35 cellular contexts compared by ENCODE assay signal in the genomic region with DNA sequence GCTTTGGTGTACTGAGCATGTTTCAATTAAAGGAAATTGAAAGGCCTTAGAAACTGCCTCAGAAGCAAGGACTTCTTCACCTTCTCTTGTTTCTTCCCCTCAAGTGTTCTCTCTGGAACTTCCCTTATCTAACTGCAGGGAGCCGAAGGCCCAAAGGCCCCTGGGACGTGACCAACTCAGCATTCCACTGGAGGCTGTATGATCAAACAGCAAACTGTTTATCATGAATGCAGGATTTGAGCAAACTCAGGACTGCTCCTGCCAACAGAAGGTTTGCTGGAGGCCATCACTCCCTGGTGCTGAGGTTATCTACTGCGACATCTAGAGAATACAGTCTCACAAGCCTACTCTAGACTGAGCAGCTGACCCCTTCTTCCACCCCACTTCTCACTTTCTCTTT. TPM values are rescaled to one million over a fixed set of nuclear protein-coding genes. Genes with fewer than 3 reads are reported as not detected.
"Had no signal": no experiment of that assay in that cellular context is flagged by ENCODE, and none has a peak within 500 bp of the region (broad histone marks: within the 10 kb centered on the region; RNA-seq: fewer than 3 reads in every experiment).

No MANE protein-coding gene starts in this region.

- H3K27me3 ChIP-seq: brain microvascular endothelial cell, thyroid gland had no signal

- DNase-seq: activated CD4-positive, alpha-beta memory T cell treated with anti-CD3 and anti-CD28 coated beads for 36 hours; activated CD4-positive, alpha-beta T cell treated with anti-CD3 and anti-CD28 coated beads, Interleukin-2, amount 10 ng/mL, durations not matched to agents 24 days and 14 days; activated CD4-positive, CD25-positive, alpha-beta regulatory T cell treated with anti-CD3 and anti-CD28 coated beads, Interleukin-2, amount 50 U/mL, for 72 hours; activated CD8-positive, alpha-beta memory T cell treated with anti-CD3 and anti-CD28 coated beads, Interleukin-2, amount 50 U/mL, for 4 hours; activated effector memory CD4-positive, alpha-beta T cell treated with anti-CD3 and anti-CD28 coated beads, Interleukin-2, amount 50 U/mL, for 16 hours; activated naive CD4-positive, alpha-beta T cell treated with anti-CD3 and anti-CD28 coated beads for 36 hours; activated naive CD8-positive, alpha-beta T cell treated with anti-CD3 and anti-CD28 coated beads, Interleukin-2, amount 10 ng/mL, durations not matched to agents 7 days and 5 days; activated T-cell treated with anti-CD3 and anti-CD28 coated beads, Interleukin-2, amount 50 U/mL, for 1 hour; brain microvascular endothelial cell; central memory CD4-positive, alpha-beta T cell; dermis blood vessel endothelial cell; effector CD4-positive, alpha-beta T cell; hippocampal formation; immature natural killer cell; lower lobe of right lung; naive B cell; nephron progenitor cell; nucleus accumbens; pancreas; psoas muscle; sigmoid colon; small intestine; stimulated activated CD4-positive, alpha-beta T cell treated with anti-CD3 and anti-CD28 coated beads, Interleukin-1b, Interleukin-23, amount 100 ng/mL, for 48 hours; stimulated activated CD4-positive, alpha-beta T cell treated with anti-CD3 and anti-CD28 coated beads, Interleukin-4, amount 100 ng/mL, for 4 hours; stimulated activated CD8-positive, alpha-beta memory T cell treated with anti-CD3 and anti-CD28 coated beads, Interleukin-4, amount 100 ng/mL, for 48 hours; stimulated activated naive CD8-positive, alpha-beta T cell treated with anti-CD3 and anti-CD28 coated beads, Interleukin-15, amount 100 ng/mL, for 72 hours; substantia nigra; T-helper 2 cell; thyroid gland had no signal

- H3K27ac ChIP-seq: brain microvascular endothelial cell, epithelial cell of prostate, lower lobe of right lung, pancreas, psoas muscle, sigmoid colon, thyroid gland had no signal

- H3K9me3 ChIP-seq: lower lobe of right lung, pancreas, psoas muscle, sigmoid colon, thyroid gland had no signal

- H3K4me3 ChIP-seq: lower lobe of right lung, pancreas, psoas muscle, sigmoid colon, thyroid gland had no signal

- H3K4me1 ChIP-seq: lower lobe of right lung, pancreas, psoas muscle, thyroid gland had no signal

- ATAC-seq: lower lobe of right lung; pancreas; psoas muscle; stimulated activated memory B cell treated with anti-CD40 and anti-IgM and Interleukin-4, amounts not matched to agents 10 μg/mL and 1 μg/mL and 100 μg/mL, for 72 hours; stimulated activated naive CD8-positive, alpha-beta T cell treated with anti-CD3 and anti-CD28 coated beads, Interleukin-15, amount 100 ng/mL, for 72 hours had no signal

- H3K36me3 ChIP-seq: brain microvascular endothelial cell, lower lobe of right lung, pancreas, sigmoid colon, thyroid gland had no signal

RNA-seq across cellular contexts. Expression of a gene that starts 4.8 kb away (rescaled TPM):
- total RNA-seq: activated CD4-positive, alpha-beta memory T cell treated with anti-CD3 and anti-CD28 coated beads for 36 hours; activated CD4-positive, alpha-beta T cell treated with anti-CD3 and anti-CD28 coated beads, Interleukin-2, amount 10 ng/mL, durations not matched to agents 24 days and 14 days; activated CD8-positive, alpha-beta memory T cell treated with anti-CD3 and anti-CD28 coated beads for 36 hours; activated naive CD4-positive, alpha-beta T cell treated with anti-CD3 and anti-CD28 coated beads for 36 hours; activated naive CD8-positive, alpha-beta T cell treated with anti-CD3 and anti-CD28 coated beads, Interleukin-2, amount 10 ng/mL, durations not matched to agents 7 days and 5 days; activated T-helper 1 cell treated with anti-CD3 and anti-CD28 coated beads, Interleukin-12 subunit alpha, Interleukin-12 subunit beta, Interleukin-2, Interleukin-4 antibody, amounts not matched to agents 30 ng/mL and 10 ng/mL and 1 ng/mL, durations not matched to agents 14 hours and 24 hours and 36 hours; dermis blood vessel endothelial cell; mesenteric fat pad; psoas muscle; thyroid gland; ureter had no signal
- polyA plus RNA-seq: immature natural killer cell had no signal
